ENCODE assay signal across 14 cellular contexts in the genomic region with DNA sequence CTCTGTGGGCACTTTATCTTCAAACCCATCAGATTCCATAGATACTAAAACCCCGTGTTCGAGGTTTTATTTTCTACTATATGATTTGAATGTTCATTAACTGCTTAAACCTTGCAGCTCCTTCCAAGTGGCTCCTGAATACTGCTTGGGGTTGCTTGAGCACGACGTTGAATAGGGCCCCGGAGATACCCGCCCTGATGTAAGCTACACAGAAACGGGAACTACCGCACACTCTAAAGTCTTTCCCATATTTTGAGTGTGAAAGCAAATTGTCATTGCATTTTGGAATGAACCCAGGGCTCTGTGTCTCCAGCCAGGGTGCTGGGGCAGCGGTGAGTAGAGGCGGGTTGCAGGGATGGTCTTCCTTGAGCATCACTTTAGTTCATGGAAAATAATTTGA. TPM values are rescaled to one million over a fixed set of nuclear protein-coding genes. Genes with fewer than 3 reads are reported as not detected.
"Had no signal": no experiment of that assay in that cellular context is flagged by ENCODE, and none has a peak within 500 bp of the region (broad histone marks: within the 10 kb centered on the region; RNA-seq: fewer than 3 reads in every experiment).

No MANE protein-coding gene starts in this region.

- H3K4me3 ChIP-seq: adrenal gland, cardiac muscle cell, gastroesophageal sphincter, lung had no signal

- H3K9me3 Mint-ChIP-seq: activated CD4-positive, alpha-beta memory T cell treated with anti-CD3 and anti-CD28 coated beads, Interleukin-2, amount 10 ng/mL, durations not matched to agents 7 days and 5 days; activated naive CD4-positive, alpha-beta T cell treated with anti-CD3 and anti-CD28 coated beads, Interleukin-2, amount 50 U/mL, for 24 hours; stimulated activated effector memory CD8-positive, alpha-beta T cell treated with anti-CD3 and anti-CD28 coated beads, Interleukin-12 subunit alpha, Interleukin-12 subunit beta, amount 100 ng/mL, for 72 hours had no signal

- H3K27ac ChIP-seq: adrenal gland, cardiac muscle cell, gastroesophageal sphincter, parathyroid adenoma had no signal

- H3K27ac Mint-ChIP-seq: activated CD4-positive, alpha-beta memory T cell treated with anti-CD3 and anti-CD28 coated beads, Interleukin-2, amount 10 ng/mL, durations not matched to agents 7 days and 5 days; activated CD4-positive, alpha-beta T cell treated with anti-CD3 and anti-CD28 coated beads for 36 hours; activated naive CD4-positive, alpha-beta T cell treated with anti-CD3 and anti-CD28 coated beads, Interleukin-2, amount 50 U/mL, for 24 hours; stimulated activated effector memory CD8-positive, alpha-beta T cell treated with anti-CD3 and anti-CD28 coated beads, Interleukin-12 subunit alpha, Interleukin-12 subunit beta, amount 100 ng/mL, for 72 hours had no signal

- H3K4me1 ChIP-seq: adrenal gland, gastroesophageal sphincter, parathyroid adenoma had no signal

- H3K9me3 ChIP-seq: adrenal gland, gastroesophageal sphincter had no signal

- H3K4me3 Mint-ChIP-seq: activated CD4-positive, alpha-beta memory T cell treated with anti-CD3 and anti-CD28 coated beads, Interleukin-2, amount 10 ng/mL, durations not matched to agents 7 days and 5 days; activated CD4-positive, alpha-beta T cell treated with anti-CD3 and anti-CD28 coated beads for 36 hours; activated naive CD4-positive, alpha-beta T cell treated with anti-CD3 and anti-CD28 coated beads, Interleukin-2, amount 50 U/mL, for 24 hours; stimulated activated effector memory CD8-positive, alpha-beta T cell treated with anti-CD3 and anti-CD28 coated beads, Interleukin-12 subunit alpha, Interleukin-12 subunit beta, amount 100 ng/mL, for 72 hours had no signal

- H3K36me3 Mint-ChIP-seq: activated naive CD4-positive, alpha-beta T cell treated with anti-CD3 and anti-CD28 coated beads, Interleukin-2, amount 50 U/mL, for 24 hours had no signal

- DNase-seq: activated CD4-positive, alpha-beta memory T cell treated with anti-CD3 and anti-CD28 coated beads, Interleukin-2, amount 10 ng/mL, durations not matched to agents 7 days and 5 days; activated CD4-positive, alpha-beta T cell treated with anti-CD3 and anti-CD28 coated beads for 36 hours; activated effector memory CD4-positive, alpha-beta T cell treated with anti-CD3 and anti-CD28 coated beads, Interleukin-2, amount 50 U/mL, for 16 hours; activated T-cell treated with anti-CD3 and anti-CD28 coated beads, Interleukin-2, amount 50 U/mL, for 48 hours; erythroblast; midbrain; T-helper 9 cell had no signal

- H3K36me3 ChIP-seq: adrenal gland, cardiac muscle cell, gastroesophageal sphincter had no signal

- ATAC-seq: activated CD4-positive, alpha-beta T cell treated with anti-CD3 and anti-CD28 coated beads for 36 hours; gastroesophageal sphincter; stimulated activated effector memory CD8-positive, alpha-beta T cell treated with anti-CD3 and anti-CD28 coated beads, Interleukin-12 subunit alpha, Interleukin-12 subunit beta, amount 100 ng/mL, for 72 hours had no signal

- H3K27me3 Mint-ChIP-seq: activated naive CD4-positive, alpha-beta T cell treated with anti-CD3 and anti-CD28 coated beads, Interleukin-2, amount 50 U/mL, for 24 hours had no signal

- H3K27me3 ChIP-seq: adrenal gland, cardiac muscle cell, gastroesophageal sphincter had no signal

- H3K4me1 Mint-ChIP-seq: activated CD4-positive, alpha-beta memory T cell treated with anti-CD3 and anti-CD28 coated beads, Interleukin-2, amount 10 ng/mL, durations not matched to agents 7 days and 5 days; activated CD4-positive, alpha-beta T cell treated with anti-CD3 and anti-CD28 coated beads for 36 hours; stimulated activated effector memory CD8-positive, alpha-beta T cell treated with anti-CD3 and anti-CD28 coated beads, Interleukin-12 subunit alpha, Interleukin-12 subunit beta, amount 100 ng/mL, for 72 hours had no signal

RNA-seq across cellular contexts. Expression of a gene that starts 59.5 kb away (rescaled TPM):
- total RNA-seq: activated CD4-positive, alpha-beta memory T cell treated with anti-CD3 and anti-CD28 coated beads, Interleukin-2, amount 10 ng/mL, durations not matched to agents 7 days and 5 days; activated CD4-positive, alpha-beta T cell treated with anti-CD3 and anti-CD28 coated beads for 36 hours; adrenal gland; cardiac muscle cell; gastroesophageal sphincter had no signal
- polyA plus RNA-seq: adrenal gland, cardiac muscle cell had no signal
